8 cellular contexts compared by ENCODE assay signal in genomic region chr3:157089455-157090221, GRCh38.
DNase-seq lines count a peak whose midpoint lies in the region; ATAC-seq lines count a peak whose summit lies in the region.

No MANE protein-coding gene starts in this region.

- peaks cover 74% of the 10 kb centered on the region for H3K4me1 Mint-ChIP-seq in activated CD4-positive, alpha-beta memory T cell treated with anti-CD3 and anti-CD28 coated beads, Interleukin-2, amount 10 ng/mL, durations not matched to agents 7 days and 5 days

- no peaks in the 10 kb centered on the region for H3K27me3 ChIP-seq in rectal smooth muscle tissue (ENCODE audit: control insufficient read depth, insufficient read depth, low read length)

- H3K4me1 ChIP-seq in rectal smooth muscle tissue (ENCODE audit: control insufficient read depth, insufficient read depth, low read length) = peaks cover 44% of the 10 kb centered on the region

- POLR2A ChIA-PET in activated CD4-positive, alpha-beta memory T cell treated with anti-CD3 and anti-CD28 coated beads, Interleukin-2, amount 10 ng/mL, durations not matched to agents 7 days and 5 days (lab: Charles Lee) = interaction anchor here (0.7 to 15.0 kb wide), 41 partner anchors 8 to 1236 kb away, joined by 3 to 381 read pairs (median 7); partner anchors contain the start of genes CCNL1, GMPS, SLC33A1 and SSR3

- H3K27me3 Mint-ChIP-seq in activated CD4-positive, alpha-beta memory T cell treated with anti-CD3 and anti-CD28 coated beads, Interleukin-2, amount 10 ng/mL, durations not matched to agents 7 days and 5 days = no peaks in the 10 kb centered on the region

- peak; percentile 20 for ATAC-seq in HG03439 (IDR thresholded peaks at IDR 0.05; ENCODE audit: unreplicated experiment)

- peak; percentile 22 for DNase-seq in activated CD8-positive, alpha-beta memory T cell treated with anti-CD3 and anti-CD28 coated beads, Interleukin-2, amount 50 U/mL, for 1 hour (ENCODE audit: extremely low read depth)
- DNase-seq in activated CD8-positive, alpha-beta memory T cell treated with anti-CD3 and anti-CD28 coated beads, Interleukin-2, amount 50 U/mL, for 4 hours = no peak
- DNase-seq in activated CD4-positive, alpha-beta memory T cell treated with anti-CD3 and anti-CD28 coated beads, Interleukin-2, amount 10 ng/mL, durations not matched to agents 7 days and 5 days = peak; percentile 30
- DNase-seq in glomerular visceral epithelial cell (ENCODE audit: extremely low spot score) (peak; percentile 50), SIG-M5 treated with dmso at 0.1 percent for 504 hours (lab: John Stamatoyannopoulos, UW; ENCODE audit: unreplicated experiment) (no peak)
- DNase-seq in stimulated activated naive CD4-positive, alpha-beta T cell (lab: John Stamatoyannopoulos, UW) = no peak

- no peaks in the 10 kb centered on the region for H3K36me3 ChIP-seq in rectal smooth muscle tissue (ENCODE audit: control insufficient read depth, insufficient read depth, low read length)

- H3K27ac Mint-ChIP-seq in activated CD4-positive, alpha-beta memory T cell treated with anti-CD3 and anti-CD28 coated beads, Interleukin-2, amount 10 ng/mL, durations not matched to agents 7 days and 5 days = peak overlapping the region; percentile 95

- peak overlapping the region; percentile 58 for H3K4me3 ChIP-seq in rectal smooth muscle tissue (ENCODE audit: low read length)

- peak overlapping the region; percentile 99 for H3K27ac ChIP-seq in rectal smooth muscle tissue (ENCODE audit: low read depth, low read length)

- H3K4me3 Mint-ChIP-seq in activated CD4-positive, alpha-beta memory T cell treated with anti-CD3 and anti-CD28 coated beads, Interleukin-2, amount 10 ng/mL, durations not matched to agents 7 days and 5 days = peak overlapping the region; percentile 76

- H3K36me3 Mint-ChIP-seq in activated CD4-positive, alpha-beta memory T cell treated with anti-CD3 and anti-CD28 coated beads, Interleukin-2, amount 10 ng/mL, durations not matched to agents 7 days and 5 days (ENCODE audit: low read depth) = peaks cover 8% of the 10 kb centered on the region

- CTCF ChIA-PET in activated CD4-positive, alpha-beta memory T cell treated with anti-CD3 and anti-CD28 coated beads, Interleukin-2, amount 10 ng/mL, durations not matched to agents 7 days and 5 days (lab: Charles Lee) = interaction anchor here (0.7 to 7.5 kb wide), 23 partner anchors 9 to 606 kb away, joined by 3 to 92 read pairs (median 5); partner anchors contain the start of genes SSR3 and TIPARP

- H3K9ac ChIP-seq in rectal smooth muscle tissue (ENCODE audit: low read length) = peak overlapping the region; percentile 58

- H3K9me3 Mint-ChIP-seq in activated CD4-positive, alpha-beta memory T cell treated with anti-CD3 and anti-CD28 coated beads, Interleukin-2, amount 10 ng/mL, durations not matched to agents 7 days and 5 days = no peaks in the 10 kb centered on the region

Comparison
In these comparisons a context has a peak if more than half of its experiments do, and no peak if none do; other contexts are left out.
1. DNase-seq: peak in activated CD8-positive, alpha-beta memory T cell treated with anti-CD3 and anti-CD28 coated beads, Interleukin-2, amount 50 U/mL, for 1 hour (single experiment), activated CD4-positive, alpha-beta memory T cell treated with anti-CD3 and anti-CD28 coated beads, Interleukin-2, amount 10 ng/mL, durations not matched to agents 7 days and 5 days (single experiment) and glomerular visceral epithelial cell (single experiment); none in activated CD8-positive, alpha-beta memory T cell treated with anti-CD3 and anti-CD28 coated beads, Interleukin-2, amount 50 U/mL, for 4 hours (single experiment), stimulated activated naive CD4-positive, alpha-beta T cell (0 of 6) and SIG-M5 treated with dmso at 0.1 percent for 504 hours (single experiment).